In the genomic region with DNA sequence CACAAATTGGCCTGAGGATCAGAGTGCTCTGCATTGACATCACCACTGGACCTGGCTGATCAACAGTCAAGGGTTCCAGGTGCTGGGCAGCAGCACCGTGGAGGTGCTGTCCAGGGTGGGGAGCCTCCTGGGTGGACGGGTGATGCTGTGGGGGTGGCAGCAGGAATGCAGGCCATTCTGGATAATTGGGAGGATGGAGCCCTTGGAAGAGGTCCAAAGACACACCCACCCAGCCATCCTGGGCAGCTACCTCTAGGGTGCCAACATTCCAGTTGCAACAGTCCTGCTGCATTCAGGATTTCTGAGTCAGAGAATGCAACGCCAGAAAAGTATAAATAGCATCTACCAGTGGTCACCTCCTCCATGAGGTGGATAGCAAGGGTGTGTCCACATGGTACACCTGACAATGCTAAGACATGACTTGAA, we compare ENCODE assay signal across 8 cellular contexts. TPM values are rescaled to one million over a fixed set of nuclear protein-coding genes. Genes with fewer than 3 reads are reported as not detected.
A peak's percentile ranks its signal among the peaks of the same experiment; 100 is the strongest.
DNase-seq lines count a peak whose midpoint lies in the region; ATAC-seq, FAIRE-seq and TF ChIP-seq lines count a peak whose summit lies in the region.

No MANE protein-coding gene starts in this region.

- H3K4me2 ChIP-seq in mesenchymal stem cell (ENCODE audit: low read length, poor library complexity, severe bottlenecking), result no peak overlapping the region

- peaks cover 65% of the 10 kb centered on the region for H3K36me3 Mint-ChIP-seq in activated CD8-positive, alpha-beta T cell treated with anti-CD3 and anti-CD28 coated beads, Interleukin-2, amount 10 ng/mL, durations not matched to agents 7 days and 5 days (ENCODE audit: low read depth)

- H2BK12ac ChIP-seq in mesenchymal stem cell (ENCODE audit: low read length in 2 of 2), result no peak overlapping the region

- POLR2A ChIA-PET in activated CD8-positive, alpha-beta T cell treated with anti-CD3 and anti-CD28 coated beads, Interleukin-2, amount 10 ng/mL, durations not matched to agents 7 days and 5 days (lab: Charles Lee), result interaction anchor here (0.6 to 8.9 kb wide), 9 partner anchors 11 to 1241 kb away, joined by 3 to 117 read pairs (median 3); no protein-coding TSS in a partner anchor

- H2AK5ac ChIP-seq in mesenchymal stem cell (ENCODE audit: low read length, severe bottlenecking), result no peak overlapping the region

- no peak overlapping the region for H2AFZ ChIP-seq in mesenchymal stem cell (ENCODE audit: low read depth, low read length)

- H3K27me3 ChIP-seq in heart right ventricle (peaks cover 0 to 3% (median 0%) of the 10 kb centered on the region in 7 donors), mesenchymal stem cell (ENCODE audit: control insufficient read depth in 1 of 2, insufficient read depth in 1 of 2, low read length in 2 of 2) (peaks cover 0 to 89% of the 10 kb centered on the region in 2 experiments)

- no peak overlapping the region for H3K4ac ChIP-seq in mesenchymal stem cell (ENCODE audit: low read depth in 1 of 2, low read length in 2 of 2)

- FAIRE-seq in urothelium cell line (lab: Jason Lieb, UNC), result peak; percentile 98

- no peaks in the 10 kb centered on the region for H3K9me3 ChIP-seq in heart right ventricle
- H3K9me3 ChIP-seq in mesenchymal stem cell (ENCODE audit: control insufficient read depth, low read length), result no peaks in the 10 kb centered on the region

- no peak for TF ChIP-seq CTCF in heart right ventricle (IDR thresholded peaks at IDR 0.05)

- H3K14ac ChIP-seq in mesenchymal stem cell (ENCODE audit: low read length in 2 of 2), result no peak overlapping the region

- ATAC-seq in heart right ventricle, result peak in 1 of 8 donors; percentile 34
- ATAC-seq in activated CD8-positive, alpha-beta T cell treated with anti-CD3 and anti-CD28 coated beads, Interleukin-2, amount 10 ng/mL, durations not matched to agents 7 days and 5 days, result no peak

- H3K9me3 Mint-ChIP-seq in activated CD8-positive, alpha-beta T cell treated with anti-CD3 and anti-CD28 coated beads, Interleukin-2, amount 10 ng/mL, durations not matched to agents 7 days and 5 days (ENCODE audit: insufficient read depth), result no peaks in the 10 kb centered on the region

- peak overlapping the region; percentile 93 for H3K27ac Mint-ChIP-seq in activated CD8-positive, alpha-beta T cell treated with anti-CD3 and anti-CD28 coated beads, Interleukin-2, amount 10 ng/mL, durations not matched to agents 7 days and 5 days

- H3K27me3 Mint-ChIP-seq in activated CD8-positive, alpha-beta T cell treated with anti-CD3 and anti-CD28 coated beads, Interleukin-2, amount 10 ng/mL, durations not matched to agents 7 days and 5 days (ENCODE audit: low read depth), result no peaks in the 10 kb centered on the region

- H3K27ac ChIP-seq in heart right ventricle (peak overlapping the region in 7 of 10 donors; percentile 46 to 92 (median 68)), mesenchymal stem cell (ENCODE audit: low read length, poor library complexity, severe bottlenecking) (no peak overlapping the region)

- H3K4me1 ChIP-seq in heart right ventricle (peaks cover 6 to 95% (median 32%) of the 10 kb centered on the region in 9 donors), mesenchymal stem cell (ENCODE audit: control insufficient read depth, insufficient read depth, low read depth, low read length) (peaks cover 5% of the 10 kb centered on the region)

- H3K18ac ChIP-seq in mesenchymal stem cell (ENCODE audit: low read depth in 1 of 2, low read length in 2 of 2), result no peak overlapping the region

- WGBS in heart right ventricle, 2 donors, result 50 to 52% methylated on average over 3 of the region's 3 CpGs
- 83% methylated on average over 3 of the region's 3 CpGs for WGBS in mesenchymal stem cell

- H3K4me3 ChIP-seq in heart right ventricle, result peak overlapping the region in 7 of 10 donors; percentile 9 to 67 (median 42)
- no peak overlapping the region for H3K4me3 ChIP-seq in mesenchymal stem cell (ENCODE audit: insufficient read depth in 1 of 2, low read depth in 1 of 2, low read length in 2 of 2)

- H2BK120ac ChIP-seq in mesenchymal stem cell (ENCODE audit: low read depth, low read length), result no peak overlapping the region

- no peak overlapping the region for H3K23ac ChIP-seq in mesenchymal stem cell (ENCODE audit: low read length in 2 of 2)

- DNase-seq in heart right ventricle, result no peak
- no peak for DNase-seq in cardiac septum (ENCODE audit: low spot score)
- DNase-seq in activated CD8-positive, alpha-beta T cell treated with anti-CD3 and anti-CD28 coated beads, Interleukin-2, amount 10 ng/mL, durations not matched to agents 7 days and 5 days, result no peak
- DNase-seq in kidney tubule cell (ENCODE audit: low spot score), result peak; percentile 89
- DNase-seq in urothelium cell line (ENCODE audit: low spot score), result peak; percentile 83
- no peak for DNase-seq in mesenchymal stem cell
- no peak for DNase-seq in NCI-H2196 treated with DMSO at 0.1 percent for 48 hours (lab: John Stamatoyannopoulos, UW; ENCODE audit: unreplicated experiment)
- DNase-seq in NK-92 treated with Interleukin-12 subunit alpha and Interleukin-12 subunit beta, amount 100 ng/mL, for 24 hours (lab: John Stamatoyannopoulos, UW), result no peak

- no peak overlapping the region for H2BK15ac ChIP-seq in mesenchymal stem cell (ENCODE audit: low read depth, poor library complexity, severe bottlenecking)

- no peak overlapping the region for H2BK5ac ChIP-seq in mesenchymal stem cell (ENCODE audit: low read depth, low read length, poor library complexity, severe bottlenecking)

- no peak overlapping the region for H4K91ac ChIP-seq in mesenchymal stem cell (ENCODE audit: low read length)

- H3K36me3 ChIP-seq in heart right ventricle (peaks cover 0 to 37% (median 0%) of the 10 kb centered on the region in 9 donors), mesenchymal stem cell (ENCODE audit: control insufficient read depth in 1 of 2, insufficient read depth in 2 of 2, low read depth in 1 of 2, low read length in 2 of 2) (peaks cover 0 to 13% of the 10 kb centered on the region in 2 experiments)

- peaks cover 53% of the 10 kb centered on the region for H3K4me1 Mint-ChIP-seq in activated CD8-positive, alpha-beta T cell treated with anti-CD3 and anti-CD28 coated beads, Interleukin-2, amount 10 ng/mL, durations not matched to agents 7 days and 5 days (ENCODE audit: low read depth)

- no peak overlapping the region for H4K8ac ChIP-seq in mesenchymal stem cell (ENCODE audit: low read length)

- peak overlapping the region; percentile 99 for H3K4me3 Mint-ChIP-seq in activated CD8-positive, alpha-beta T cell treated with anti-CD3 and anti-CD28 coated beads, Interleukin-2, amount 10 ng/mL, durations not matched to agents 7 days and 5 days

- no peaks in the 10 kb centered on the region for H3K79me1 ChIP-seq in mesenchymal stem cell (replicated peaks; ENCODE audit: low read length, poor library complexity, severe bottlenecking)

- intact Hi-C loops in heart right ventricle (cut with DNase I), result no loop called here
- intact Hi-C loops in cardiac septum (cut with DNase I), result no loop called here

- H3K9ac ChIP-seq in mesenchymal stem cell (ENCODE audit: low read length), result no peak overlapping the region

- CTCF ChIA-PET in activated CD8-positive, alpha-beta T cell treated with anti-CD3 and anti-CD28 coated beads, Interleukin-2, amount 10 ng/mL, durations not matched to agents 7 days and 5 days (lab: Charles Lee), result interaction anchor here (1.0 to 16.6 kb wide), 9 partner anchors 10 to 31 kb away, joined by 3 to 243 read pairs (median 8); partner anchors contain the start of gene STARD5

RNA-seq across cellular contexts. Expression of gene STARD5, which starts 26.8 kb away (rescaled TPM):
- total RNA-seq in heart right ventricle, result 1 to 10 TPM in 6 of 10 donors, under 1 TPM in 4; 0.70 to 3.5 (median 1.2) TPM
- 1 to 10 TPM; 2.5 to 4.7 TPM for polyA plus RNA-seq in heart right ventricle
- total RNA-seq in cardiac septum, result 1.3 TPM
- total RNA-seq in activated CD8-positive, alpha-beta T cell treated with anti-CD3 and anti-CD28 coated beads, Interleukin-2, amount 10 ng/mL, durations not matched to agents 7 days and 5 days, result 1 to 10 TPM; 4.9 to 5.3 TPM
- 2.6 TPM for polyA plus RNA-seq in mesenchymal stem cell (2013, experiment 1 of 2)
- polyA plus RNA-seq in mesenchymal stem cell (2013, experiment 2 of 2), result 2.5 TPM

Comparison
In these comparisons a context has a peak if more than half of its experiments do, and no peak if none do; other contexts are left out.
1. DNase-seq: peak in kidney tubule cell (single experiment) and urothelium cell line (single experiment); none in heart right ventricle (0 of 2), cardiac septum (single experiment), activated CD8-positive, alpha-beta T cell treated with anti-CD3 and anti-CD28 coated beads, Interleukin-2, amount 10 ng/mL, durations not matched to agents 7 days and 5 days (single experiment), mesenchymal stem cell (single experiment), NCI-H2196 treated with DMSO at 0.1 percent for 48 hours (single experiment) and NK-92 treated with Interleukin-12 subunit alpha and Interleukin-12 subunit beta, amount 100 ng/mL, for 24 hours (single experiment).
2. H3K4me3 ChIP-seq: peak in heart right ventricle (7 of 10); none in mesenchymal stem cell (0 of 2).